Comparison of ENCODE assay signal across 8 cellular contexts in the genomic region with DNA sequence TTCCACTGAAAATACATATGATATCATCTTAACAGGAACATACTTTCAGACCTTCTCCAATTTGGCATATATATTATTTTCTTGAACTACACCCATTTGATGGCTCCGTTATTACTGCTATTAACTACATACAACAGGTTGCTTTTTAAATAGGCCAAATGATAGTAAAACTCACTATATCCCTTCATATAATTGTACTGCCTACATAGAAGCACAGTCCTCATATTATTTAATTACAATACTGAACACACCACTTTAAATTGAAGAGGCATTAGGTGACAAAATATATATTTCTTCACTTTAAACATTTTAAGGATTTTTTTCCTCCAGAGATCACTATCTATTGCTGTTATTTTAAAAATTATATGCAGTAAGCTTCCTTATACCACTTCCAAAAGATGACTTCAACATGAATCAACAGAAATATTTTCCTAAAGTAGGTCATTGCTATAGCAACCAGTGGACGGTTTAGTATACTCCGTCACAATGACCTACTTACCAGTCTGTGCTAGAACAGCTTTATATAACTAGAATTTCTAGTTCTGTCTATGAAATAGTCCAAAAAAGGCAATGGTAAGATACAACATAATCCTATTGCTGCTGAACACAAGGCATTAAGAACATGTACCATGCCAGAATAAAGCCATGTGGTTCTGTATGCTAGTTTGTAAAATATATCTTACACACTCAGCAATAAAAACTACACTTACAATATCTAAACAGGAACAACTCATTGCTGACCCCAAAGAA. TPM values are rescaled to one million over a fixed set of nuclear protein-coding genes. Genes with fewer than 3 reads are reported as not detected.
A peak's percentile ranks its signal among the peaks of the same experiment; 100 is the strongest.
DNase-seq lines count a peak whose midpoint lies in the region; ATAC-seq, FAIRE-seq and TF ChIP-seq lines count a peak whose summit lies in the region.

No MANE protein-coding gene starts in this region.

- H4K20me1 ChIP-seq in fibroblast of lung (ENCODE audit: control insufficient read depth, extremely low read depth, insufficient read depth, low read length), result no peaks in the 10 kb centered on the region

- H3K4me2 ChIP-seq in fibroblast of lung (ENCODE audit: extremely low read depth, insufficient read depth, low read length), result peak overlapping the region; percentile 46

- no peak for TF ChIP-seq CTCF in fibroblast of lung (conservative IDR thresholded peaks at IDR 0.05 in 1 of 2, IDR thresholded peaks at IDR 0.05 in 1 of 2; ENCODE audit: low read depth in 1 of 2, low read length in 2 of 2)

- no peaks in the 10 kb centered on the region for H3K79me2 ChIP-seq in fibroblast of lung (ENCODE audit: control insufficient read depth, insufficient read depth, low read length)

- no peak for ATAC-seq in HG03342 (IDR thresholded peaks at IDR 0.05; ENCODE audit: unreplicated experiment)

- peaks cover 7% of the 10 kb centered on the region for H3K4me1 Mint-ChIP-seq in T-helper 1 cell treated with Interleukin-12 subunit alpha and Interleukin-12 subunit beta and Interleukin-4 antibody, amounts not matched to agents 30 μg/mL and 1 μg/mL, for 36 hours (ENCODE audit: low read depth)

- no peak overlapping the region for H2AFZ ChIP-seq in fibroblast of lung (ENCODE audit: low read length)

- H3K4me1 ChIP-seq in fibroblast of lung (ENCODE audit: control insufficient read depth, extremely low read depth, insufficient read depth, low read length), result peaks cover 5% of the 10 kb centered on the region

- peak; percentile 92 for DNase-seq in HCEC 1CT
- peak; percentile 95 to 96 for DNase-seq in fibroblast of lung (ENCODE audit: low read depth in 2 of 2)
- peak; percentile 95 for DNase-seq in non-pigmented ciliary epithelial cell (ENCODE audit: low read depth)
- no peak for DNase-seq in NOMO-1 (lab: John Stamatoyannopoulos, UW; ENCODE audit: unreplicated experiment in 2 of 2)
- DNase-seq in D341Med (ENCODE audit: low spot score), result no peak

- H3K9ac ChIP-seq in fibroblast of lung (ENCODE audit: insufficient read depth, low read length), result no peak overlapping the region

- H3K4me3 Mint-ChIP-seq in T-helper 1 cell treated with Interleukin-12 subunit alpha and Interleukin-12 subunit beta and Interleukin-4 antibody, amounts not matched to agents 30 μg/mL and 1 μg/mL, for 36 hours, result no peak overlapping the region

- H3K27ac ChIP-seq in fibroblast of lung (ENCODE audit: insufficient read depth, low read length), result peak overlapping the region; percentile 61

- no peaks in the 10 kb centered on the region for H3K9me3 ChIP-seq in fibroblast of lung (ENCODE audit: control insufficient read depth, insufficient read depth, low read depth, low read length)

- peak overlapping the region in 1 of 4 experiments; percentile 11 for H3K4me3 ChIP-seq in fibroblast of lung (replicated peaks in 1 of 4; ENCODE audit: control extremely low read depth in 1 of 4, insufficient read depth in 1 of 4, low read depth in 3 of 4, low read length in 4 of 4)

- FAIRE-seq in A204.1 (lab: Jason Lieb, UNC), result peak; percentile 39

- no peaks in the 10 kb centered on the region for H3K36me3 ChIP-seq in fibroblast of lung (ENCODE audit: control insufficient read depth, insufficient read depth, low read length)

- H3K27me3 ChIP-seq in fibroblast of lung (ENCODE audit: control insufficient read depth, insufficient read depth, low read length), result no peaks in the 10 kb centered on the region

- H3K27me3 Mint-ChIP-seq in T-helper 1 cell treated with Interleukin-12 subunit alpha and Interleukin-12 subunit beta and Interleukin-4 antibody, amounts not matched to agents 30 μg/mL and 1 μg/mL, for 36 hours (ENCODE audit: low read depth), result no peaks in the 10 kb centered on the region

- no peaks in the 10 kb centered on the region for H3K36me3 Mint-ChIP-seq in T-helper 1 cell treated with Interleukin-12 subunit alpha and Interleukin-12 subunit beta and Interleukin-4 antibody, amounts not matched to agents 30 μg/mL and 1 μg/mL, for 36 hours (ENCODE audit: low read depth)

- no peaks in the 10 kb centered on the region for H3K9me3 Mint-ChIP-seq in T-helper 1 cell treated with Interleukin-12 subunit alpha and Interleukin-12 subunit beta and Interleukin-4 antibody, amounts not matched to agents 30 μg/mL and 1 μg/mL, for 36 hours

- peak overlapping the region; percentile 42 for H3K27ac Mint-ChIP-seq in T-helper 1 cell treated with Interleukin-12 subunit alpha and Interleukin-12 subunit beta and Interleukin-4 antibody, amounts not matched to agents 30 μg/mL and 1 μg/mL, for 36 hours

RNA-seq across cellular contexts. Expression of gene MTERF2, which starts 40.5 kb away (rescaled TPM):
- 6.2 and 7.3 TPM in 2 replicates for total RNA-seq in fibroblast of lung
- polyA plus RNA-seq in fibroblast of lung, result 3.9 and 6.3 TPM in 2 replicates
- polyA plus RNA-seq in fibroblast of lung (2012), result 4.2 and 5.8 TPM in 2 replicates
- not detected in 2 replicates for polyA minus RNA-seq in fibroblast of lung (ENCODE audit: low replicate concordance)

Comparison
In these comparisons a context has a peak if more than half of its experiments do, and no peak if none do; other contexts are left out.
1. DNase-seq: peak in HCEC 1CT (single experiment), fibroblast of lung (2 of 2) and non-pigmented ciliary epithelial cell (single experiment); none in NOMO-1 (0 of 2) and D341Med (single experiment).